Comparison of ENCODE assay signal across 8 cellular contexts in genomic region chr16:89363621-89364393, GRCh38.
A peak's percentile ranks its signal among the peaks of the same experiment; 100 is the strongest.
DNase-seq lines count a peak whose midpoint lies in the region; ATAC-seq and TF ChIP-seq lines count a peak whose summit lies in the region.

No MANE protein-coding gene starts in this region.

- H3K4me1 ChIP-seq in CD8-positive, alpha-beta T cell (ENCODE audit: insufficient read depth, low read length) = peaks cover 79% of the 10 kb centered on the region
- H3K4me1 ChIP-seq in left ventricle myocardium inferior = peaks cover 90% of the 10 kb centered on the region

- peak overlapping the region; percentile 3 for H3K4me3 Mint-ChIP-seq in CD8-positive, alpha-beta T cell
- peak overlapping the region; percentile 63 for H3K4me3 Mint-ChIP-seq in activated T-helper 1 cell treated with anti-CD3 and anti-CD28 coated beads, Interleukin-12 subunit alpha, Interleukin-12 subunit beta, Interleukin-2, Interleukin-4 antibody, amounts not matched to agents 30 ng/mL and 10 ng/mL and 1 ng/mL, durations not matched to agents 14 hours and 24 hours and 36 hours

- H3K27ac Mint-ChIP-seq in CD8-positive, alpha-beta T cell = peak overlapping the region; percentile 69
- H3K27ac Mint-ChIP-seq in activated T-helper 1 cell treated with anti-CD3 and anti-CD28 coated beads, Interleukin-12 subunit alpha, Interleukin-12 subunit beta, Interleukin-2, Interleukin-4 antibody, amounts not matched to agents 30 ng/mL and 10 ng/mL and 1 ng/mL, durations not matched to agents 14 hours and 24 hours and 36 hours = peak overlapping the region; percentile 81

- POLR2A ChIA-PET in CD8-positive, alpha-beta T cell (lab: Charles Lee) = interaction anchor here (0.8 kb wide), 1 partner anchor 122 kb away, joined by 3 read pairs; no protein-coding TSS in a partner anchor

- DNase-seq in CD8-positive, alpha-beta T cell = peak in 6 of 7 experiments; percentile 21 to 62 (median 58)
- peak; percentile 66 for DNase-seq in MV-4-11 (lab: John Stamatoyannopoulos, UW)
- DNase-seq in activated T-helper 1 cell treated with anti-CD3 and anti-CD28 coated beads, Interleukin-12 subunit alpha, Interleukin-12 subunit beta, Interleukin-2, Interleukin-4 antibody, amounts not matched to agents 30 ng/mL and 10 ng/mL and 1 ng/mL, durations not matched to agents 14 hours and 24 hours and 36 hours (ENCODE audit: low spot score) = peak; percentile 42
- DNase-seq in left ventricle myocardium inferior = no peak
- DNase-seq in stimulated activated CD8-positive, alpha-beta memory T cell treated with anti-CD3 and anti-CD28 coated beads, Interleukin-4, amount 100 ng/mL, for 48 hours = peak; percentile 61
- DNase-seq in epidermal melanocyte (ENCODE audit: insufficient read length, low spot score) = no peak

- H3K27me3 ChIP-seq in CD8-positive, alpha-beta T cell (ENCODE audit: insufficient read depth, low read length) = no peaks in the 10 kb centered on the region
- H3K27me3 ChIP-seq in left ventricle myocardium inferior (ENCODE audit: low read depth) = no peaks in the 10 kb centered on the region

- H3K4me3 ChIP-seq in CD8-positive, alpha-beta T cell (ENCODE audit: low read depth, low read length) = no peak overlapping the region
- H3K4me3 ChIP-seq in left ventricle myocardium inferior = no peak overlapping the region

- TF ChIP-seq CTCF in CD8-positive, alpha-beta T cell (IDR thresholded peaks at IDR 0.05) = no peak
- no peak for TF ChIP-seq CTCF in left ventricle myocardium inferior (IDR thresholded peaks at IDR 0.05; ENCODE audit: borderline replicate concordance)

- H3K4me1 Mint-ChIP-seq in CD8-positive, alpha-beta T cell (ENCODE audit: low read depth) = peaks cover 90% of the 10 kb centered on the region
- peaks cover 97% of the 10 kb centered on the region for H3K4me1 Mint-ChIP-seq in activated T-helper 1 cell treated with anti-CD3 and anti-CD28 coated beads, Interleukin-12 subunit alpha, Interleukin-12 subunit beta, Interleukin-2, Interleukin-4 antibody, amounts not matched to agents 30 ng/mL and 10 ng/mL and 1 ng/mL, durations not matched to agents 14 hours and 24 hours and 36 hours (ENCODE audit: low read depth)

- H3K36me3 Mint-ChIP-seq in CD8-positive, alpha-beta T cell = peaks cover 18% of the 10 kb centered on the region
- peaks cover 14% of the 10 kb centered on the region for H3K36me3 Mint-ChIP-seq in activated T-helper 1 cell treated with anti-CD3 and anti-CD28 coated beads, Interleukin-12 subunit alpha, Interleukin-12 subunit beta, Interleukin-2, Interleukin-4 antibody, amounts not matched to agents 30 ng/mL and 10 ng/mL and 1 ng/mL, durations not matched to agents 14 hours and 24 hours and 36 hours (ENCODE audit: low read depth)

- H3K36me3 ChIP-seq in CD8-positive, alpha-beta T cell (ENCODE audit: insufficient read depth, low read length) = no peaks in the 10 kb centered on the region
- H3K36me3 ChIP-seq in left ventricle myocardium inferior = no peaks in the 10 kb centered on the region

- no peaks in the 10 kb centered on the region for H3K9me3 ChIP-seq in CD8-positive, alpha-beta T cell (ENCODE audit: low read length)
- no peaks in the 10 kb centered on the region for H3K9me3 ChIP-seq in left ventricle myocardium inferior (replicated peaks)

- CTCF ChIA-PET in CD8-positive, alpha-beta T cell (lab: Charles Lee) = no interaction called here

- H3K27me3 Mint-ChIP-seq in CD8-positive, alpha-beta T cell (ENCODE audit: low read depth) = no peaks in the 10 kb centered on the region
- H3K27me3 Mint-ChIP-seq in activated T-helper 1 cell treated with anti-CD3 and anti-CD28 coated beads, Interleukin-12 subunit alpha, Interleukin-12 subunit beta, Interleukin-2, Interleukin-4 antibody, amounts not matched to agents 30 ng/mL and 10 ng/mL and 1 ng/mL, durations not matched to agents 14 hours and 24 hours and 36 hours (ENCODE audit: insufficient read depth) = no peaks in the 10 kb centered on the region

- H3K9me3 Mint-ChIP-seq in CD8-positive, alpha-beta T cell = no peaks in the 10 kb centered on the region
- H3K9me3 Mint-ChIP-seq in activated T-helper 1 cell treated with anti-CD3 and anti-CD28 coated beads, Interleukin-12 subunit alpha, Interleukin-12 subunit beta, Interleukin-2, Interleukin-4 antibody, amounts not matched to agents 30 ng/mL and 10 ng/mL and 1 ng/mL, durations not matched to agents 14 hours and 24 hours and 36 hours = no peaks in the 10 kb centered on the region

- peak; percentile 8 for ATAC-seq in CD8-positive, alpha-beta T cell
- ATAC-seq in HG02885 (IDR thresholded peaks at IDR 0.05; ENCODE audit: poor library complexity, unreplicated experiment) (no peak), HG02938 (IDR thresholded peaks at IDR 0.05; ENCODE audit: unreplicated experiment) (no peak)

- intact Hi-C loops in CD8-positive, alpha-beta T cell (cut with DNase I, micrococcal nuclease) = no loop called here
- intact Hi-C loops in activated T-helper 1 cell treated with anti-CD3 and anti-CD28 coated beads, Interleukin-12 subunit alpha, Interleukin-12 subunit beta, Interleukin-2, Interleukin-4 antibody, amounts not matched to agents 30 ng/mL and 10 ng/mL and 1 ng/mL, durations not matched to agents 14 hours and 24 hours and 36 hours (cut with micrococcal nuclease) = loop anchor here (5.0 kb wide), 2 partner anchors 58 to 107 kb away; no protein-coding TSS in a partner anchor
- intact Hi-C loops in left ventricle myocardium inferior (cut with micrococcal nuclease) = no loop called here

- H3K27ac ChIP-seq in CD8-positive, alpha-beta T cell (ENCODE audit: low read depth, low read length) = peak overlapping the region; percentile 14
- H3K27ac ChIP-seq in left ventricle myocardium inferior (replicated peaks) = peak overlapping the region; percentile 11

Comparison
In these comparisons a context has a peak if more than half of its experiments do, and no peak if none do; other contexts are left out.
1. DNase-seq: peak in CD8-positive, alpha-beta T cell (6 of 7), MV-4-11 (single experiment), activated T-helper 1 cell treated with anti-CD3 and anti-CD28 coated beads, Interleukin-12 subunit alpha, Interleukin-12 subunit beta, Interleukin-2, Interleukin-4 antibody, amounts not matched to agents 30 ng/mL and 10 ng/mL and 1 ng/mL, durations not matched to agents 14 hours and 24 hours and 36 hours (single experiment) and stimulated activated CD8-positive, alpha-beta memory T cell treated with anti-CD3 and anti-CD28 coated beads, Interleukin-4, amount 100 ng/mL, for 48 hours (single experiment); none in left ventricle myocardium inferior (single experiment) and epidermal melanocyte (single experiment).